Comparison of ENCODE assay signal across 8 cellular contexts in genomic region chr19:1862424-1863307, GRCh38. TPM values are rescaled to one million over a fixed set of nuclear protein-coding genes. Genes with fewer than 3 reads are reported as not detected.
DNase-seq lines count a peak whose midpoint lies in the region; ATAC-seq and TF ChIP-seq lines count a peak whose summit lies in the region.

No MANE protein-coding gene starts in this region.

- TF ChIP-seq CTCF in hepatocyte (IDR thresholded peaks at IDR 0.05; ENCODE audit: poor library complexity) (no peak), smooth muscle cell (IDR thresholded peaks at IDR 0.05; ENCODE audit: borderline replicate concordance, insufficient read depth, poor library complexity, severe bottlenecking) (no peak)

- ATAC-seq in GM21825 (IDR thresholded peaks at IDR 0.05; ENCODE audit: unreplicated experiment) = peak; percentile 3

- no peaks in the 10 kb centered on the region for H3K9me2 ChIP-seq in hepatocyte (replicated peaks; ENCODE audit: insufficient read depth)

- peak overlapping the region; percentile 62 for H3K9ac ChIP-seq in smooth muscle cell (ENCODE audit: low read depth)

- peak; percentile 62 for DNase-seq in COLO668 (lab: John Stamatoyannopoulos, UW; ENCODE audit: unreplicated experiment)
- DNase-seq in NCI-H774 (lab: John Stamatoyannopoulos, UW) = peak; percentile 9
- peak; percentile 50 for DNase-seq in activated gamma-delta T cell treated with Interleukin-2 at 50 U/mL for 16 hours
- peak; percentile 75 for DNase-seq in hepatocyte (ENCODE audit: low spot score)
- no peak for DNase-seq in smooth muscle cell (lab: John Stamatoyannopoulos, UW; ENCODE audit: unreplicated experiment)
- no peak for DNase-seq in cerebellar cortex (ENCODE audit: low spot score)
- DNase-seq in NOMO-1 treated with dmso at 0.1 percent for 144 hours (lab: John Stamatoyannopoulos, UW; ENCODE audit: unreplicated experiment) = no peak

- H3K4me3 ChIP-seq in hepatocyte = peak overlapping the region; percentile 94
- H3K4me3 ChIP-seq in smooth muscle cell = peak overlapping the region; percentile 80

- H3K27me3 ChIP-seq in hepatocyte (no peaks in the 10 kb centered on the region), smooth muscle cell (ENCODE audit: low read depth) (no peaks in the 10 kb centered on the region)

- under 1% methylated on average over 35 of the region's 106 CpGs for WGBS in hepatocyte (ENCODE audit: low lambda C conversion rate, missing lambda C conversion rate)
- under 1% methylated on average over 48 of the region's 106 CpGs for WGBS in smooth muscle cell (ENCODE audit: low lambda C conversion rate)

- H3K4me2 ChIP-seq in hepatocyte (peak overlapping the region; percentile 98), smooth muscle cell (peak overlapping the region; percentile 100)

- H3K36me3 ChIP-seq in hepatocyte (replicated peaks; ENCODE audit: insufficient read depth, low read depth) (no peaks in the 10 kb centered on the region), smooth muscle cell (ENCODE audit: low read depth) (no peaks in the 10 kb centered on the region)

- H4K20me1 ChIP-seq in hepatocyte (ENCODE audit: insufficient read depth, poor library complexity, severe bottlenecking) (peaks cover 42% of the 10 kb centered on the region), smooth muscle cell (ENCODE audit: low read depth) (peaks cover 49% of the 10 kb centered on the region)

- H2AFZ ChIP-seq in hepatocyte = no peak overlapping the region
- no peak overlapping the region for H2AFZ ChIP-seq in smooth muscle cell (ENCODE audit: low read depth)

- peaks cover 50% of the 10 kb centered on the region for H3K4me1 ChIP-seq in hepatocyte (ENCODE audit: insufficient read depth)
- H3K4me1 ChIP-seq in smooth muscle cell (ENCODE audit: low read depth) = peaks cover 32% of the 10 kb centered on the region

- H3K79me2 ChIP-seq in hepatocyte = peaks cover 51% of the 10 kb centered on the region
- H3K79me2 ChIP-seq in smooth muscle cell (ENCODE audit: low read depth) = peaks cover 49% of the 10 kb centered on the region

- H3K9me3 ChIP-seq in hepatocyte (ENCODE audit: low read depth) (no peaks in the 10 kb centered on the region), smooth muscle cell (replicated peaks; ENCODE audit: low read depth) (no peaks in the 10 kb centered on the region)

- no peaks in the 10 kb centered on the region for H3F3A ChIP-seq in smooth muscle cell (ENCODE audit: low read depth)

- H3K27ac ChIP-seq in hepatocyte (peak overlapping the region; percentile 86), smooth muscle cell (ENCODE audit: low read depth) (no peak overlapping the region)

RNA-seq across cellular contexts. Expression of gene KLF16, which starts 0.7 kb away (rescaled TPM):
- total RNA-seq in hepatocyte (3.4 and 6.4 TPM in 2 replicates), smooth muscle cell (4.3 and 5.8 TPM in 2 replicates)
- polyA plus RNA-seq in hepatocyte (14.3 and 16.0 TPM in 2 replicates), smooth muscle cell (15.4 and 16.7 TPM in 2 replicates)

RNA-seq across cellular contexts. Expression of gene REXO1, which starts 14.4 kb away (rescaled TPM):
- total RNA-seq in hepatocyte (13.2 and 13.4 TPM in 2 replicates), smooth muscle cell (5.0 and 10.6 TPM in 2 replicates)
- polyA plus RNA-seq in hepatocyte (22.8 and 26.2 TPM in 2 replicates), smooth muscle cell (11.6 and 17.9 TPM in 2 replicates)

RNA-seq across cellular contexts. Expression of gene ABHD17A, which starts 22.6 kb away (rescaled TPM):
- total RNA-seq in hepatocyte (62.5 and 77.5 TPM in 2 replicates), smooth muscle cell (42.9 and 49.2 TPM in 2 replicates)
- polyA plus RNA-seq in hepatocyte (99.7 and 102 TPM in 2 replicates), smooth muscle cell (98.3 and 106 TPM in 2 replicates)

RNA-seq across cellular contexts. Expression of gene ADAT3, which starts 42.5 kb away (rescaled TPM):
- total RNA-seq in hepatocyte (2.4 and 5.3 TPM in 2 replicates), smooth muscle cell (0.49 and 0.58 TPM in 2 replicates)
- polyA plus RNA-seq in hepatocyte (11.0 and 11.6 TPM in 2 replicates), smooth muscle cell (2.0 and 4.8 TPM in 2 replicates)

RNA-seq across cellular contexts. Expression of gene SCAMP4, which starts 42.5 kb away (rescaled TPM):
- total RNA-seq in hepatocyte (69.3 and 77.2 TPM in 2 replicates), smooth muscle cell (72.6 and 96.9 TPM in 2 replicates)
- polyA plus RNA-seq in hepatocyte (89.8 and 103 TPM in 2 replicates), smooth muscle cell (54.5 and 74.1 TPM in 2 replicates)

Comparison
In these comparisons a context has a peak if more than half of its experiments do, and no peak if none do; other contexts are left out.
1. DNase-seq: peak in COLO668 (single experiment), NCI-H774 (single experiment), activated gamma-delta T cell treated with Interleukin-2 at 50 U/mL for 16 hours (single experiment) and hepatocyte (single experiment); none in smooth muscle cell (single experiment), cerebellar cortex (single experiment) and NOMO-1 treated with dmso at 0.1 percent for 144 hours (single experiment).